ENCODE assay signal across 1 cellular context in genomic region chr1:6602669-6603423, GRCh38.
TF ChIP-seq lines count a peak whose summit lies in the region.

A gene with protein sequence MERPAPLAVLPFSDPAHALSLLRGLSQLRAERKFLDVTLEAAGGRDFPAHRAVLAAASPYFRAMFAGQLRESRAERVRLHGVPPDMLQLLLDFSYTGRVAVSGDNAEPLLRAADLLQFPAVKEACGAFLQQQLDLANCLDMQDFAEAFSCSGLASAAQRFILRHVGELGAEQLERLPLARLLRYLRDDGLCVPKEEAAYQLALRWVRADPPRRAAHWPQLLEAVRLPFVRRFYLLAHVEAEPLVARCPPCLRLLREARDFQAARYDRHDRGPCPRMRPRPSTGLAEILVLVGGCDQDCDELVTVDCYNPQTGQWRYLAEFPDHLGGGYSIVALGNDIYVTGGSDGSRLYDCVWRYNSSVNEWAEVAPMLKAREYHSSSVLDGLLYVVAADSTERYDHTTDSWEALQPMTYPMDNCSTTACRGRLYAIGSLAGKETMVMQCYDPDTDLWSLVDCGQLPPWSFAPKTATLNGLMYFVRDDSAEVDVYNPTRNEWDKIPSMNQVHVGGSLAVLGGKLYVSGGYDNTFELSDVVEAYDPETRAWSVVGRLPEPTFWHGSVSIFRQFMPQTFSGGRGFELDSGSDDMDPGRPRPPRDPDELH (minus strand): TSS chr1:6602869. CDS start chr1:6602817, 52 bp downstream.

TF ChIP-seq in K562, 482 proteins besides CTCF, POLR2A, EP300 and RAD21 (continued from another document and continues in another):
- no peak for TF ChIP-seq IRF1 (CRISPR knock-in tag; IDR thresholded peaks at IDR 0.05; ENCODE audit: borderline replicate concordance)
- TF ChIP-seq ZBTB7A (IDR thresholded peaks at IDR 0.05; ENCODE audit: borderline replicate concordance, control insufficient read depth, low read depth, low read length): peak; percentile 95
- TF ChIP-seq TAF9B (IDR thresholded peaks at IDR 0.05; ENCODE audit: partially characterized antibody): no peak
- no peak for TF ChIP-seq SIX5 (IDR thresholded peaks at IDR 0.05; ENCODE audit: borderline replicate concordance in 1 of 2, insufficient read depth in 1 of 2, low read depth in 1 of 2, low read length in 2 of 2)
- TF ChIP-seq ATF2 (CRISPR knock-in tag; IDR thresholded peaks at IDR 0.05): 0 out of 2 replicates have a peak, but pooled peaks have one; percentile 73
- TF ChIP-seq, protein P1, sequence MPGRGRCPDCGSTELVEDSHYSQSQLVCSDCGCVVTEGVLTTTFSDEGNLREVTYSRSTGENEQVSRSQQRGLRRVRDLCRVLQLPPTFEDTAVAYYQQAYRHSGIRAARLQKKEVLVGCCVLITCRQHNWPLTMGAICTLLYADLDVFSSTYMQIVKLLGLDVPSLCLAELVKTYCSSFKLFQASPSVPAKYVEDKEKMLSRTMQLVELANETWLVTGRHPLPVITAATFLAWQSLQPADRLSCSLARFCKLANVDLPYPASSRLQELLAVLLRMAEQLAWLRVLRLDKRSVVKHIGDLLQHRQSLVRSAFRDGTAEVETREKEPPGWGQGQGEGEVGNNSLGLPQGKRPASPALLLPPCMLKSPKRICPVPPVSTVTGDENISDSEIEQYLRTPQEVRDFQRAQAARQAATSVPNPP (IDR thresholded peaks at IDR 0.05; ENCODE audit: borderline replicate concordance, insufficient read depth, insufficient read length): no peak
- TF ChIP-seq TCF7L2 (IDR thresholded peaks at IDR 0.05; ENCODE audit: low read depth, low read length): no peak
- TF ChIP-seq ZBTB40 (IDR thresholded peaks at IDR 0.05): no peak
- no peak for TF ChIP-seq ZBTB40 (CRISPR knock-in tag; IDR thresholded peaks at IDR 0.05)
- no peak for TF ChIP-seq NCOA1 (IDR thresholded peaks at IDR 0.05; ENCODE audit: low read depth)
- TF ChIP-seq NFIX (CRISPR knock-in tag; IDR thresholded peaks at IDR 0.05; ENCODE audit: low read depth): no peak
- no peak for TF ChIP-seq TFAM (CRISPR knock-in tag; conservative IDR thresholded peaks at IDR 0.05)
- TF ChIP-seq MED1 (CRISPR knock-in tag; IDR thresholded peaks at IDR 0.05; ENCODE audit: borderline replicate concordance): no peak
- no peak for TF ChIP-seq SETDB1 (IDR thresholded peaks at IDR 0.05; ENCODE audit: low read length)
- no peak for TF ChIP-seq ZNF589 (CRISPR knock-in tag; IDR thresholded peaks at IDR 0.05; ENCODE audit: low read depth)
- TF ChIP-seq GABPA (tag; conservative IDR thresholded peaks at IDR 0.05; ENCODE audit: low read depth): no peak
- TF ChIP-seq, protein P2, sequence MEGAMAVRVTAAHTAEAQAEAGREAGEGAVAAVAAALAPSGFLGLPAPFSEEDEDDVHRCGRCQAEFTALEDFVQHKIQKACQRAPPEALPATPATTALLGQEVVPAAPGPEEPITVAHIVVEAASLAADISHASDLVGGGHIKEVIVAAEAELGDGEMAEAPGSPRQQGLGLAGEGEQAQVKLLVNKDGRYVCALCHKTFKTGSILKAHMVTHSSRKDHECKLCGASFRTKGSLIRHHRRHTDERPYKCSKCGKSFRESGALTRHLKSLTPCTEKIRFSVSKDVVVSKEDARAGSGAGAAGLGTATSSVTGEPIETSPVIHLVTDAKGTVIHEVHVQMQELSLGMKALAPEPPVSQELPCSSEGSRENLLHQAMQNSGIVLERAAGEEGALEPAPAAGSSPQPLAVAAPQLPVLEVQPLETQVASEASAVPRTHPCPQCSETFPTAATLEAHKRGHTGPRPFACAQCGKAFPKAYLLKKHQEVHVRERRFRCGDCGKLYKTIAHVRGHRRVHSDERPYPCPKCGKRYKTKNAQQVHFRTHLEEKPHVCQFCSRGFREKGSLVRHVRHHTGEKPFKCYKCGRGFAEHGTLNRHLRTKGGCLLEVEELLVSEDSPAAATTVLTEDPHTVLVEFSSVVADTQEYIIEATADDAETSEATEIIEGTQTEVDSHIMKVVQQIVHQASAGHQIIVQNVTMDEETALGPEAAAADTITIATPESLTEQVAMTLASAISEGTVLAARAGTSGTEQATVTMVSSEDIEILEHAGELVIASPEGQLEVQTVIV (CRISPR knock-in tag; IDR thresholded peaks at IDR 0.05; ENCODE audit: borderline replicate concordance): no peak
- peak; percentile 45 for TF ChIP-seq NUFIP1 (IDR thresholded peaks at IDR 0.05; ENCODE audit: partially characterized antibody)
- TF ChIP-seq NFE2L1 (tag; IDR thresholded peaks at IDR 0.05; ENCODE audit: borderline replicate concordance, low read depth): no peak
- TF ChIP-seq KLF13 (tag; IDR thresholded peaks at IDR 0.05; ENCODE audit: borderline replicate concordance, low read depth): no peak
- TF ChIP-seq SRF (CRISPR knock-in tag; IDR thresholded peaks at IDR 0.05): peak in 1 of 2 experiments; percentile 69; a peak in 2 of 4 replicates
- TF ChIP-seq MCM7 (IDR thresholded peaks at IDR 0.05): no peak
- TF ChIP-seq, protein P3, sequence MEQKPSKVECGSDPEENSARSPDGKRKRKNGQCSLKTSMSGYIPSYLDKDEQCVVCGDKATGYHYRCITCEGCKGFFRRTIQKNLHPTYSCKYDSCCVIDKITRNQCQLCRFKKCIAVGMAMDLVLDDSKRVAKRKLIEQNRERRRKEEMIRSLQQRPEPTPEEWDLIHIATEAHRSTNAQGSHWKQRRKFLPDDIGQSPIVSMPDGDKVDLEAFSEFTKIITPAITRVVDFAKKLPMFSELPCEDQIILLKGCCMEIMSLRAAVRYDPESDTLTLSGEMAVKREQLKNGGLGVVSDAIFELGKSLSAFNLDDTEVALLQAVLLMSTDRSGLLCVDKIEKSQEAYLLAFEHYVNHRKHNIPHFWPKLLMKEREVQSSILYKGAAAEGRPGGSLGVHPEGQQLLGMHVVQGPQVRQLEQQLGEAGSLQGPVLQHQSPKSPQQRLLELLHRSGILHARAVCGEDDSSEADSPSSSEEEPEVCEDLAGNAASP (IDR thresholded peaks at IDR 0.05): no peak
- no peak for TF ChIP-seq POLR3G (IDR thresholded peaks at IDR 0.05; ENCODE audit: extremely low read depth, insufficient read length, insufficient replicate concordance)
- TF ChIP-seq FOXM1 (IDR thresholded peaks at IDR 0.05; ENCODE audit: low read depth): no peak
- TF ChIP-seq FOXM1 (CRISPR knock-in tag; IDR thresholded peaks at IDR 0.05; ENCODE audit: low read depth): no peak; the same call in 1 of the 2 replicates
- no peak for TF ChIP-seq DLX4 (CRISPR knock-in tag; IDR thresholded peaks at IDR 0.05)
- TF ChIP-seq NRF1 (conservative IDR thresholded peaks at IDR 0.05 in 1 of 2, IDR thresholded peaks at IDR 0.05 in 1 of 2): peak; percentile 66 to 68; a peak in 3 of 4 replicates
- peak; percentile 55 for TF ChIP-seq FOS (IDR thresholded peaks at IDR 0.05; ENCODE audit: extremely low read depth, insufficient read length)
- TF ChIP-seq, protein P4, sequence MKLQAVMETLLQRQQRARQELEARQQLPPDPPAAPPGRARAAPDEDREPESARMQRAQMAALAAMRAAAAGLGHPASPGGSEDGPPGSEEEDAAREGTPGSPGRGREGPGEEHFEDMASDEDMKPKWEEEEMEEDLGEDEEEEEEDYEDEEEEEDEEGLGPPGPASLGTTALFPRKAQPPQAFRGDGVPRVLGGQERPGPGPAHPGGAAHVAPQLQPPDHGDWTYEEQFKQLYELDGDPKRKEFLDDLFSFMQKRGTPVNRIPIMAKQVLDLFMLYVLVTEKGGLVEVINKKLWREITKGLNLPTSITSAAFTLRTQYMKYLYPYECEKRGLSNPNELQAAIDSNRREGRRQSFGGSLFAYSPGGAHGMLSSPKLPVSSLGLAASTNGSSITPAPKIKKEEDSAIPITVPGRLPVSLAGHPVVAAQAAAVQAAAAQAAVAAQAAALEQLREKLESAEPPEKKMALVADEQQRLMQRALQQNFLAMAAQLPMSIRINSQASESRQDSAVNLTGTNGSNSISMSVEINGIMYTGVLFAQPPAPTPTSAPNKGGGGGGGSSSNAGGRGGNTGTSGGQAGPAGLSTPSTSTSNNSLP (IDR thresholded peaks at IDR 0.05; ENCODE audit: borderline replicate concordance, low read depth, low read length): no peak
- no peak for TF ChIP-seq ZC3H8 (IDR thresholded peaks at IDR 0.05)
- TF ChIP-seq TCFL5 (CRISPR knock-in tag; conservative IDR thresholded peaks at IDR 0.05): no peak
- no peak for TF ChIP-seq ELF2 (CRISPR knock-in tag; IDR thresholded peaks at IDR 0.05)
- no peak for TF ChIP-seq CBX2 (IDR thresholded peaks at IDR 0.05; ENCODE audit: insufficient read depth, low read length, poor library complexity, severe bottlenecking)
- no peak for TF ChIP-seq EHMT2 (IDR thresholded peaks at IDR 0.05)
- no peak for TF ChIP-seq TAF7 (tag; IDR thresholded peaks at IDR 0.05)
- peak; percentile 21 to 77; a peak in 1 of 4 replicates for TF ChIP-seq TEAD1 (CRISPR knock-in tag; IDR thresholded peaks at IDR 0.05)
- no peak for TF ChIP-seq CEBPG (CRISPR knock-in tag; IDR thresholded peaks at IDR 0.05)
- no peak for TF ChIP-seq CEBPG (tag; conservative IDR thresholded peaks at IDR 0.05 in 1 of 2, IDR thresholded peaks at IDR 0.05 in 1 of 2)
- no peak for TF ChIP-seq SAFB2 (IDR thresholded peaks at IDR 0.05; ENCODE audit: borderline replicate concordance, low read depth, low read length, severe bottlenecking)
- no peak for TF ChIP-seq HMG20A (CRISPR knock-in tag; conservative IDR thresholded peaks at IDR 0.05)
- TF ChIP-seq ZNF212 (CRISPR knock-in tag; IDR thresholded peaks at IDR 0.05): no peak
- TF ChIP-seq NR2C2 (CRISPR knock-in tag; IDR thresholded peaks at IDR 0.05): no peak
- peak; percentile 46; the same call in 1 of the 2 replicates for TF ChIP-seq NR2C2 (tag; IDR thresholded peaks at IDR 0.05)
- no peak for TF ChIP-seq ZNF778 (CRISPR knock-in tag; IDR thresholded peaks at IDR 0.05)
